10 cellular contexts compared by ENCODE assay signal in the genomic region with DNA sequence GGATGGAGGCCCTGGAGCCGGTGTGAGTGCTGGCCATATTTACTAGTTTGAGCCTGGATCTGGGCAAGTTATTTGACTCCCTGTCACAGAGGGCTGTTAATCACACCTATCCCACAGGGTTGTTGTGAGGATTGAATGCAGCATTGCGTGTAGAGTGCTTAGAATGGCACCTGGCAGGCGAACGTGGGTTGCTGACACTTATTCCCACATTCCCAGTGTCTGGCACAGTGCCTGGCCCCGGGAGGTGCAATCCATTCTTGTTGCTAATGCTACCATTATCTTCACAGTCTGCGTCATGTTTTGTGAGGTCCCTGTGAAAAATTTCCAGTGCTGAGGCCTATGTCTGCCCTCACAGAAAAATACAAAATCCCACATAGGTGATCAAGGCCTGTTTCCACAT.
DNase-seq lines count a peak whose midpoint lies in the region; ATAC-seq and TF ChIP-seq lines count a peak whose summit lies in the region.
"Had no signal": no experiment of that assay in that cellular context is flagged by ENCODE, and none has a peak within 500 bp of the region (broad histone marks: within the 10 kb centered on the region; RNA-seq: fewer than 3 reads in every experiment).

No MANE protein-coding gene starts in this region.

- H3K36me3 ChIP-seq in ovary (no peaks in the 10 kb centered on the region), A673 (ENCODE audit: insufficient read depth, low read length, poor library complexity, severe bottlenecking) (no peaks in the 10 kb centered on the region)

- CTCF ChIA-PET in CD4-positive, alpha-beta T cell (lab: Charles Lee): interaction anchor here (8.4 kb wide), 1 partner anchor 83 kb away, joined by 74 read pairs; no protein-coding TSS in a partner anchor
- CTCF ChIA-PET in A673 (lab: Charles Lee): no interaction called here

- peaks cover 28% of the 10 kb centered on the region for H3K4me1 Mint-ChIP-seq in CD4-positive, alpha-beta T cell (ENCODE audit: low read depth)

- intact Hi-C loops in ovary (cut with DNase I) (no loop called here), A673 (cut with micrococcal nuclease; ENCODE audit: unreplicated experiment) (no loop called here)
- intact Hi-C loops in CD4-positive, alpha-beta T cell (cut with DNase I, micrococcal nuclease): loop anchor here in 1 of 2 experiments (5.0 kb wide), 2 partner anchors 57 to 243 kb away; no protein-coding TSS in a partner anchor

- H3K4me3 Mint-ChIP-seq in CD4-positive, alpha-beta T cell: no peak overlapping the region

- DNase-seq in GM04503 (ENCODE audit: low read depth) (peak; percentile 70), NCI-H345 treated with DMSO at 0.1 percent for 48 hours (lab: John Stamatoyannopoulos, UW; ENCODE audit: unreplicated experiment) (peak; percentile 86), ovary (peak in 4 of 5 donors; percentile 28 to 69 (median 49)), A673 (ENCODE audit: low spot score) (no peak), epidermal melanocyte (ENCODE audit: insufficient read length, low spot score) (no peak)
- DNase-seq in CD4-positive, alpha-beta T cell: no peak
- DNase-seq in stimulated activated CD4-positive, alpha-beta T cell treated with anti-CD3 and anti-CD28 coated beads, Interleukin-15, amount 100 ng/mL, for 24 hours: no peak
- DNase-seq: activated CD4-positive, alpha-beta T cell treated with anti-CD3 and anti-CD28 coated beads, Interleukin-2, amount 50 U/mL, for 48 hours had no signal

- TF ChIP-seq CTCF in ovary (IDR thresholded peaks at IDR 0.05) (no peak), A673 (conservative IDR thresholded peaks at IDR 0.05; ENCODE audit: low read depth, low read length) (no peak)
- no peak for TF ChIP-seq CTCF in CD4-positive, alpha-beta T cell (IDR thresholded peaks at IDR 0.05)

- TF ChIP-seq POLR2A in ovary (IDR thresholded peaks at IDR 0.05): no peak

- H3K9me3 ChIP-seq in ovary (no peaks in the 10 kb centered on the region), A673 (ENCODE audit: low read depth, low read length, poor library complexity, severe bottlenecking) (no peaks in the 10 kb centered on the region)
- no peaks in the 10 kb centered on the region for H3K9me3 ChIP-seq in CD4-positive, alpha-beta T cell (ENCODE audit: control insufficient read depth, low read length)

- no peaks in the 10 kb centered on the region for H3K27me3 ChIP-seq in ovary
- H3K27me3 ChIP-seq in CD4-positive, alpha-beta T cell (ENCODE audit: control insufficient read depth, insufficient read depth, low read length): no peaks in the 10 kb centered on the region
- no peaks in the 10 kb centered on the region for H3K27me3 ChIP-seq in A673 (replicated peaks; ENCODE audit: insufficient read depth, low read depth, low read length, poor library complexity)

- POLR2A ChIA-PET in CD4-positive, alpha-beta T cell (lab: Charles Lee): no interaction called here
- POLR2A ChIA-PET in A673 (lab: Charles Lee; ENCODE audit: low non-redundant PET): no interaction called here

- no peak overlapping the region for H3K27ac Mint-ChIP-seq in CD4-positive, alpha-beta T cell

- H3K9me3 Mint-ChIP-seq in CD4-positive, alpha-beta T cell: no peaks in the 10 kb centered on the region

- peak; percentile 39 for ATAC-seq in esophagus mucosa
- no peak for ATAC-seq in CD4-positive, alpha-beta T cell (ENCODE audit: poor library complexity)

- H3K27ac ChIP-seq in ovary (no peak overlapping the region), A673 (ENCODE audit: low read depth, low read length, poor library complexity, severe bottlenecking) (no peak overlapping the region)
- no peak overlapping the region for H3K27ac ChIP-seq in CD4-positive, alpha-beta T cell (ENCODE audit: low read depth, low read length)
- H3K27ac ChIP-seq: PC-9 had no signal

- H3K36me3 Mint-ChIP-seq in CD4-positive, alpha-beta T cell (ENCODE audit: low read depth): peaks cover 1% of the 10 kb centered on the region

- no peaks in the 10 kb centered on the region for H3K27me3 Mint-ChIP-seq in CD4-positive, alpha-beta T cell

- peaks cover 2% of the 10 kb centered on the region for H3K4me1 ChIP-seq in ovary (ENCODE audit: insufficient read depth)
- H3K4me1 ChIP-seq in A673 (ENCODE audit: insufficient read depth, low read length, poor library complexity, severe bottlenecking): peaks cover 9% of the 10 kb centered on the region

- H3K4me3 ChIP-seq in ovary: no peak overlapping the region
- no peak overlapping the region for H3K4me3 ChIP-seq in A673 (ENCODE audit: low read depth, low read length, poor library complexity, severe bottlenecking)
- H3K4me3 ChIP-seq: PC-9 had no signal

- no TSS peak for BruUV-seq in A673 (replicated peaks; lab: Mats Ljungman, UMichigan)

- WGBS in ovary, 3 donors: 26 to 51% (median 29%) methylated on average over 6 of the region's 6 CpGs

- no peak for TF ChIP-seq EP300 in ovary (IDR thresholded peaks at IDR 0.05)

Comparison
In these comparisons a context has a peak if more than half of its experiments do, and no peak if none do; other contexts are left out.
1. DNase-seq: peak in GM04503 (single experiment), NCI-H345 treated with DMSO at 0.1 percent for 48 hours (single experiment) and ovary (4 of 5); none in CD4-positive, alpha-beta T cell (0 of 10), A673 (single experiment), epidermal melanocyte (single experiment) and stimulated activated CD4-positive, alpha-beta T cell treated with anti-CD3 and anti-CD28 coated beads, Interleukin-15, amount 100 ng/mL, for 24 hours (single experiment).